In the genomic region with DNA sequence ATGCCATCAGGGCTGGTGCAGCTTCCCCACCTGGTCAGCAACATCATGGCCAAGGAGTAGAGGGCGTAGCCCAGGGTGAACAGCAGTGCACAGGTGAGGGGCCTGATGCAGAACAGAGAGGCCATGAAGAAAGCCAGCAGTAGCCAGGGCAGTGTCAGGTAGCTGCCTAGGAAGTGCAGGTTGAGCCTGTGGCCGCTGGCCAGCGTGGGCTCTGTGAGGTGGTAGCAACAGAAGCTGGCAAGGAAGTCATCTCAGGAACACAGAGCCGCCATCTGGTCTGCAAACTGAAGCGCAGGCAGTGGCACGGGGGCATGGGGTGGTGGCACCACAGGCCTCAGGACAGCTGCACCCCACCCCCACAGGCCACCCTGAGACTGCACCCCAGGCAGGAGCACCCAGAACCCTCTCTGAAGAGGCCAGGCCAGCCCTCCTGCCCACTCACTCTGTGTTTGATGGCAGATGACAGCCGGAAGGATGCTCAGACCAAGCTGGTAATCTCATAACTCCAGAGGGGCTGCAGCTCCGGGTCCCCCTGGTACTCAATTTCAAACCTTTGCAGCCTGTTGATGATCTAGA, we compare ENCODE assay signal across 21 cellular contexts.
DNase-seq lines count a peak whose midpoint lies in the region; ATAC-seq, FAIRE-seq and TF ChIP-seq lines count a peak whose summit lies in the region.
"Had no signal": no experiment of that assay in that cellular context is flagged by ENCODE, and none has a peak within 500 bp of the region (broad histone marks: within the 10 kb centered on the region; RNA-seq: fewer than 3 reads in every experiment).

No MANE protein-coding gene starts in this region.

- peak overlapping the region; percentile 61 for H3K18ac ChIP-seq in neuronal stem cell (ENCODE audit: low read length)

- TF ChIP-seq POLR2A in K562 (conservative IDR thresholded peaks at IDR 0.05) (no peak), HepG2 (IDR thresholded peaks at IDR 0.05; ENCODE audit: insufficient read depth in 1 of 2, low read depth in 2 of 2, low read length in 2 of 2) (no peak)

- no peak for TF ChIP-seq RAD21 in K562 (CRISPR knock-in tag; conservative IDR thresholded peaks at IDR 0.05 in 1 of 2, IDR thresholded peaks at IDR 0.05 in 1 of 2)
- TF ChIP-seq RAD21 in HepG2 (CRISPR knock-in tag; IDR thresholded peaks at IDR 0.05) = no peak

- H3K27me3 ChIP-seq in K562 (ENCODE audit: control insufficient read depth in 2 of 2, insufficient read depth in 2 of 2, low read length in 2 of 2) (peaks cover 59 to 80% of the 10 kb centered on the region in 2 experiments; a peak in 4 of 5 replicates), neuronal stem cell (ENCODE audit: control insufficient read depth in 3 of 3, insufficient read depth in 3 of 3, low read depth in 1 of 3, low read length in 3 of 3) (peaks cover 0 to 20% (median 0%) of the 10 kb centered on the region in 3 experiments), HepG2 (ENCODE audit: control insufficient read depth in 1 of 2, insufficient read depth in 2 of 2, low read length in 2 of 2) (peaks cover 0 to 40% of the 10 kb centered on the region in 2 experiments; a peak in 4 of 5 replicates)

- FAIRE-seq in K562 (lab: Jason Lieb, UNC) (no peak), HepG2 (lab: Jason Lieb, UNC) (no peak)
- FAIRE-seq: GM12878 had no signal

- DNase-seq in NCI-H1694 (lab: John Stamatoyannopoulos, UW) (peak; percentile 21), NCI-H1694 treated with DMSO at 0.1 percent for 48 hours (lab: John Stamatoyannopoulos, UW) (no peak), NCI-H69 (lab: John Stamatoyannopoulos, UW) (peak; percentile 5), K562 (ENCODE audit: extremely low read depth in 1 of 4, low spot score in 3 of 4) (no peak), neuronal stem cell (ENCODE audit: low spot score) (no peak), T-helper 1 cell (no peak), HepG2 (ENCODE audit: low spot score) (no peak)
- DNase-seq: AML-193; CD8-positive, alpha-beta memory T cell; DMS79; GOT3; KBM-7; NCI-H1105 treated with DMSO at 0.1 percent for 48 hours; NCI-H187; NCI-H2107; NCI-H774; OCI-M1; SW 1271 had no signal

- no peak overlapping the region for H3K14ac ChIP-seq in neuronal stem cell (ENCODE audit: low read length)

- H3K79me1 ChIP-seq in neuronal stem cell (ENCODE audit: low read depth, low read length) = no peaks in the 10 kb centered on the region

- POLR2A ChIA-PET in K562 (lab: Yijun Ruan, JAX) = interaction anchor here (0.6 to 8.2 kb wide), 8 partner anchors 8 to 625 kb away, joined by 3 to 96 read pairs (median 4); no protein-coding TSS in a partner anchor
- POLR2A ChIA-PET in HepG2 (lab: Yijun Ruan, JAX) = no interaction called here

- in situ Hi-C loops in K562 (cut with MboI) = loop anchor here (25.0 kb wide), 1 partner anchor 535 kb away; no protein-coding TSS in a partner anchor
- in situ Hi-C loops in HepG2 (cut with HindIII; ENCODE audit: extremely low pct_ligation_motif_present, low pct_unique_long_range_greater_than_20kb) = no loop called here

- ATAC-seq in K562 (no peak), GM18517 (IDR thresholded peaks at IDR 0.05; ENCODE audit: unreplicated experiment) (no peak), HepG2 (no peak)
- ATAC-seq: GM12878 had no signal

- intact Hi-C loops in K562 (cut with micrococcal nuclease) = no loop called here
- intact Hi-C loops in HepG2 (cut with micrococcal nuclease; ENCODE audit: unreplicated experiment) = no loop called here

- no peak overlapping the region for H2BK15ac ChIP-seq in neuronal stem cell (ENCODE audit: low read length)

- no peak overlapping the region for H3K4me3 ChIP-seq in K562
- no peak overlapping the region for H3K4me3 ChIP-seq in neuronal stem cell (ENCODE audit: low read length in 2 of 2)
- no peak overlapping the region for H3K4me3 ChIP-seq in HepG2 (replicated peaks in 1 of 3; ENCODE audit: insufficient read depth in 1 of 3, low read depth in 2 of 3, low read length in 3 of 3)
- H3K4me3 ChIP-seq: GM12878 had no signal

- no peak for TF ChIP-seq CTCF in K562 (IDR thresholded peaks at IDR 0.05 in 2 of 3, conservative IDR thresholded peaks at IDR 0.05 in 1 of 3; ENCODE audit: insufficient read depth in 2 of 3, low read depth in 1 of 3, low read length in 3 of 3)
- no peak for TF ChIP-seq CTCF in HepG2 (CRISPR knock-in tag; IDR thresholded peaks at IDR 0.05)

- H3K27ac ChIP-seq in K562 (ENCODE audit: extremely low read depth, low read depth, low read length) (no peak overlapping the region), neuronal stem cell (replicated peaks; ENCODE audit: low read length) (no peak overlapping the region), HepG2 (ENCODE audit: extremely low read length, insufficient read depth, low read length) (no peak overlapping the region)
- H3K27ac ChIP-seq: C4-2B had no signal

- no peaks in the 10 kb centered on the region for H3K9me3 ChIP-seq in K562 (replicated peaks; ENCODE audit: control insufficient read depth, insufficient read depth, low read depth, low read length)
- no peaks in the 10 kb centered on the region for H3K9me3 ChIP-seq in neuronal stem cell (replicated peaks in 1 of 2; ENCODE audit: control insufficient read depth in 2 of 2, insufficient read depth in 1 of 2, low read depth in 1 of 2, low read length in 2 of 2)
- H3K9me3 ChIP-seq in HepG2 (ENCODE audit: low read length) = no peaks in the 10 kb centered on the region

- H2AFZ ChIP-seq in K562 (ENCODE audit: low read depth, low read length) (no peak overlapping the region), neuronal stem cell (ENCODE audit: low read length) (no peak overlapping the region), HepG2 (ENCODE audit: low read length) (no peak overlapping the region)

- peaks cover 0 to 36% of the 10 kb centered on the region in 2 experiments; a peak in 2 of 5 replicates for H3K4me1 ChIP-seq in K562 (replicated peaks in 1 of 2; ENCODE audit: control insufficient read depth in 2 of 2, insufficient read depth in 2 of 2, low read length in 2 of 2)
- H3K4me1 ChIP-seq in neuronal stem cell (ENCODE audit: control insufficient read depth in 2 of 2, insufficient read depth in 1 of 2, low read depth in 1 of 2, low read length in 2 of 2) = peaks cover 9 to 12% of the 10 kb centered on the region in 2 donors
- peaks cover 22% of the 10 kb centered on the region for H3K4me1 ChIP-seq in HepG2 (ENCODE audit: insufficient read depth, low read length)

- no peak overlapping the region for H2BK120ac ChIP-seq in neuronal stem cell (ENCODE audit: low read depth, low read length)

- no peak overlapping the region for H4K91ac ChIP-seq in neuronal stem cell (ENCODE audit: low read depth, low read length, poor library complexity)

- H3K79me2 ChIP-seq in K562 (ENCODE audit: control insufficient read depth, insufficient read depth, low read length) = no peaks in the 10 kb centered on the region
- H3K79me2 ChIP-seq in HepG2 (ENCODE audit: insufficient read depth, low read length) = no peaks in the 10 kb centered on the region

- no peaks in the 10 kb centered on the region for H3K36me3 ChIP-seq in K562 (ENCODE audit: control insufficient read depth, insufficient read depth, low read length)
- no peaks in the 10 kb centered on the region for H3K36me3 ChIP-seq in neuronal stem cell (replicated peaks in 1 of 2; ENCODE audit: control insufficient read depth in 2 of 2, insufficient read depth in 2 of 2, low read length in 2 of 2)
- H3K36me3 ChIP-seq in HepG2 (replicated peaks in 1 of 2; ENCODE audit: control insufficient read depth in 1 of 2, insufficient read depth in 2 of 2, low read length in 2 of 2) = no peaks in the 10 kb centered on the region

- H3K4ac ChIP-seq in neuronal stem cell (ENCODE audit: low read length) = no peak overlapping the region

- H3K9me1 ChIP-seq in K562 (ENCODE audit: control insufficient read depth, insufficient read depth, low read length) = peaks cover 5% of the 10 kb centered on the region

- H2BK12ac ChIP-seq in neuronal stem cell (ENCODE audit: low read length) = no peak overlapping the region

- peaks cover 47% of the 10 kb centered on the region for H4K20me1 ChIP-seq in K562 (replicated peaks; ENCODE audit: control insufficient read depth, insufficient read depth, low read length)
- no peaks in the 10 kb centered on the region for H4K20me1 ChIP-seq in HepG2 (ENCODE audit: insufficient read depth, low read length)

- CTCF ChIA-PET in K562 (lab: Yijun Ruan, JAX; ENCODE audit: low intra/inter-chr PET ratio) = interaction anchor here (0.7 kb wide), 1 partner anchor 191 kb away, joined by 4 read pairs; no protein-coding TSS in a partner anchor
- CTCF ChIA-PET in HepG2 (lab: Yijun Ruan, JAX; ENCODE audit: low intra/inter-chr PET ratio, low total read pairs) = no interaction called here

- H4K8ac ChIP-seq in neuronal stem cell (ENCODE audit: low read depth, low read length) = no peak overlapping the region

- H3K9ac ChIP-seq in K562 (ENCODE audit: insufficient read depth in 1 of 2, low read depth in 2 of 2, low read length in 2 of 2) = peak overlapping the region in 1 of 2 experiments; percentile 47; a peak in 1 of 4 replicates
- H3K9ac ChIP-seq in neuronal stem cell (ENCODE audit: low read depth, low read length, poor library complexity) = no peak overlapping the region
- H3K9ac ChIP-seq in HepG2 (ENCODE audit: insufficient read depth, low read depth, low read length) = no peak overlapping the region

- peak overlapping the region; percentile 83 for H3K23ac ChIP-seq in neuronal stem cell (ENCODE audit: low read depth, low read length, poor library complexity)

- WGBS in K562 (ENCODE audit: insufficient coverage, low coverage, missing lambda C conversion rate) = 5% methylated on average over 8 of the region's 8 CpGs
- WGBS in neuronal stem cell (ENCODE audit: extremely low coverage in 2 of 2, insufficient read length in 2 of 2, insufficient replicate concordance in 1 of 2), 2 donors = no CpG with 5 or more reads among the region's 8 CpGs
- WGBS in HepG2 (ENCODE audit: low lambda C conversion rate) = 83% methylated on average over 2 of the region's 8 CpGs

- no peak overlapping the region for H2AK5ac ChIP-seq in neuronal stem cell (ENCODE audit: low read depth, low read length)

- H3K4me2 ChIP-seq in K562 (ENCODE audit: insufficient read depth, low read length) (no peak overlapping the region), neuronal stem cell (ENCODE audit: insufficient read depth, low read length, poor library complexity, severe bottlenecking) (no peak overlapping the region), HepG2 (ENCODE audit: low read depth, low read length) (no peak overlapping the region)

- no peak overlapping the region for H2BK5ac ChIP-seq in neuronal stem cell (ENCODE audit: low read length)

- no TSS peak for BruUV-seq in K562 (replicated peaks; lab: Mats Ljungman, UMichigan)
- BruUV-seq in HepG2 (replicated peaks; lab: Mats Ljungman, UMichigan) = no TSS peak

- no peak for TF ChIP-seq EP300 in K562 (IDR thresholded peaks at IDR 0.05; ENCODE audit: low read length)
- no peak for TF ChIP-seq EP300 in HepG2 (IDR thresholded peaks at IDR 0.05; ENCODE audit: low read depth in 2 of 2, low read length in 2 of 2)
- TF ChIP-seq EP300 in HepG2 (CRISPR knock-in tag; IDR thresholded peaks at IDR 0.05; ENCODE audit: borderline replicate concordance) = no peak

TF ChIP-seq in K562, 482 proteins besides CTCF, POLR2A, EP300 and RAD21 (continues in another document):
- TF ChIP-seq ZNF282 (CRISPR knock-in tag; IDR thresholded peaks at IDR 0.05) = 0 out of 2 replicates have a peak, but pooled peaks have one; percentile 41

Comparison
In these comparisons a context has a peak if more than half of its experiments do, and no peak if none do; other contexts are left out.
1. DNase-seq: peak in NCI-H1694 (single experiment) and NCI-H69 (single experiment); none in NCI-H1694 treated with DMSO at 0.1 percent for 48 hours (single experiment), K562 (0 of 4), neuronal stem cell (single experiment), T-helper 1 cell (0 of 5) and HepG2 (single experiment).